In the genomic region with DNA sequence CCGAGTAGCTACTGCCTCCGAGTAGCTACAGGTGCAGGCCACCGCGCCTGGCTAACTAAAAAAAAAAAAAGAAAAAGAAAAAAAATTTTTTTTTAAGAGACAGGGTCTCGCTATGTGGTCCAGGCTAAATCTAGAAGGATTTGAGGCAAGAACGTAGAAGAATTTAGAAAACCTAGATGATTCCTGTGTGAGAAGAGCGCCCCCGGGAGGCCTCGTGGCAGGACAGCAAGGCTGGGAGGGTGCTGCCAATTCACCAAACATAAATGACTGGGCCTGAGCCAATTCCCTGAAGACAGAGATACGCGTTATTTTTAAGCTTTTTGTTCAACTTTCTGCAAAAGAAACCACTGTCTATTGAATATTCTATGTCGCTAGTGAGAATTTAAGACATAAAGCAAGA, we compare ENCODE assay signal across 9 cellular contexts.
A peak's percentile ranks its signal among the peaks of the same experiment; 100 is the strongest.
DNase-seq lines count a peak whose midpoint lies in the region; ATAC-seq and TF ChIP-seq lines count a peak whose summit lies in the region.
"Had no signal": no experiment of that assay in that cellular context is flagged by ENCODE, and none has a peak within 500 bp of the region (broad histone marks: within the 10 kb centered on the region; RNA-seq: fewer than 3 reads in every experiment).

No MANE protein-coding gene starts in this region.

- DNase-seq in CD1c-positive myeloid dendritic cell (ENCODE audit: extremely low spot score) (peak; percentile 20), GM23248 (peak; percentile 57), OCI-M1 (lab: John Stamatoyannopoulos, UW) (peak; percentile 16), esophagus squamous epithelium (lab: John Stamatoyannopoulos, UW) (no peak), activated gamma-delta T cell treated with Interleukin-2 at 50 U/mL for 16 hours (no peak), gastrocnemius medialis (no peak)
- DNase-seq: activated B cell treated with CpG ODN at 0.5 μM for 24 hours had no signal

- H3F3A ChIP-seq in GM23248 (ENCODE audit: insufficient read depth): no peaks in the 10 kb centered on the region

- H3K4me3 ChIP-seq in GM23248: no peak overlapping the region
- no peak overlapping the region for H3K4me3 ChIP-seq in esophagus squamous epithelium
- no peak overlapping the region for H3K4me3 ChIP-seq in gastrocnemius medialis

- H3K9ac ChIP-seq in GM23248: no peak overlapping the region

- ATAC-seq in GM18909 (IDR thresholded peaks at IDR 0.05; ENCODE audit: poor library complexity, unreplicated experiment): no peak
- no peak for ATAC-seq in gastrocnemius medialis
- ATAC-seq in GM21381 (IDR thresholded peaks at IDR 0.05; ENCODE audit: unreplicated experiment): no peak

- H3K9me2 ChIP-seq in GM23248 (ENCODE audit: insufficient read depth): no peaks in the 10 kb centered on the region

- H3K27me3 ChIP-seq in GM23248 (replicated peaks; ENCODE audit: insufficient read depth): no peaks in the 10 kb centered on the region; the same call in 1 of the 2 replicates
- peaks cover 0 to 16% (median 0%) of the 10 kb centered on the region in 4 donors for H3K27me3 ChIP-seq in esophagus squamous epithelium
- no peaks in the 10 kb centered on the region for H3K27me3 ChIP-seq in gastrocnemius medialis

- no peaks in the 10 kb centered on the region for H3K36me3 ChIP-seq in GM23248 (ENCODE audit: low read depth)
- H3K36me3 ChIP-seq in esophagus squamous epithelium: no peaks in the 10 kb centered on the region
- no peaks in the 10 kb centered on the region for H3K36me3 ChIP-seq in gastrocnemius medialis

- in situ Hi-C loops in GM23248 (cut with MboI): no loop called here
- in situ Hi-C loops in gastrocnemius medialis (cut with MboI; ENCODE audit: low sequenced_read_pairs in 4 of 4): loop anchor here in 2 of 4 donors (25.0 kb wide), 1 partner anchor 306 kb away; no protein-coding TSS in a partner anchor

- no peak overlapping the region for H3K4me2 ChIP-seq in GM23248 (ENCODE audit: unreplicated experiment)

- TF ChIP-seq CTCF in esophagus squamous epithelium (IDR thresholded peaks at IDR 0.05): peak; percentile 15 to 74 (median 40)
- TF ChIP-seq CTCF in gastrocnemius medialis (IDR thresholded peaks at IDR 0.05 in 4 of 5, conservative IDR thresholded peaks at IDR 0.05 in 1 of 5): no peak

- no peaks in the 10 kb centered on the region for H3K9me3 ChIP-seq in GM23248 (ENCODE audit: low read depth)
- H3K9me3 ChIP-seq in esophagus squamous epithelium: no peaks in the 10 kb centered on the region
- no peaks in the 10 kb centered on the region for H3K9me3 ChIP-seq in gastrocnemius medialis

- no peaks in the 10 kb centered on the region for H3K79me2 ChIP-seq in GM23248 (ENCODE audit: insufficient read depth)

- intact Hi-C loops in esophagus squamous epithelium (cut with DNase I) (loop anchor here (10.0 kb wide), 1 partner anchor 299 kb away; no protein-coding TSS in a partner anchor), gastrocnemius medialis (cut with DNase I; ENCODE audit: low total_unique reads) (no loop called here)

- TF ChIP-seq POLR2A in esophagus squamous epithelium (IDR thresholded peaks at IDR 0.05): no peak
- no peak for TF ChIP-seq POLR2A in gastrocnemius medialis (IDR thresholded peaks at IDR 0.05)

- H2AFZ ChIP-seq in GM23248: no peak overlapping the region

- no peaks in the 10 kb centered on the region for H3K4me1 ChIP-seq in GM23248 (ENCODE audit: insufficient read depth)
- H3K4me1 ChIP-seq in esophagus squamous epithelium: no peaks in the 10 kb centered on the region
- no peaks in the 10 kb centered on the region for H3K4me1 ChIP-seq in gastrocnemius medialis

- no peak overlapping the region for H3K27ac ChIP-seq in GM23248
- H3K27ac ChIP-seq in esophagus squamous epithelium: no peak overlapping the region
- H3K27ac ChIP-seq in gastrocnemius medialis: no peak overlapping the region

- no peaks in the 10 kb centered on the region for H4K20me1 ChIP-seq in GM23248 (ENCODE audit: insufficient read depth)

- 49% methylated on average over 12 of the region's 12 CpGs for WGBS in GM23248 (ENCODE audit: low coverage in 1 of 2, low lambda C conversion rate in 2 of 2, missing lambda C conversion rate in 2 of 2), 2 experiments
- 30 to 48% methylated on average over 8 to 11 of the region's 12 CpGs for WGBS in esophagus squamous epithelium, 2 donors

Comparison
In these comparisons a context has a peak if more than half of its experiments do, and no peak if none do; other contexts are left out.
1. DNase-seq: peak in CD1c-positive myeloid dendritic cell (single experiment), GM23248 (single experiment) and OCI-M1 (single experiment); none in esophagus squamous epithelium (single experiment), activated gamma-delta T cell treated with Interleukin-2 at 50 U/mL for 16 hours (single experiment) and gastrocnemius medialis (0 of 2).
2. CTCF ChIP-seq: peak in esophagus squamous epithelium (6 of 6); none in gastrocnemius medialis (0 of 5).